In genomic region chr1:171983584-171983983, GRCh38 we compare ENCODE assay signal across 8 cellular contexts.
DNase-seq lines count a peak whose midpoint lies in the region; ATAC-seq and TF ChIP-seq lines count a peak whose summit lies in the region.
"Had no signal": no experiment of that assay in that cellular context is flagged by ENCODE, and none has a peak within 500 bp of the region (broad histone marks: within the 10 kb centered on the region; RNA-seq: fewer than 3 reads in every experiment).

No MANE protein-coding gene starts in this region.

- ATAC-seq in HG02840 (IDR thresholded peaks at IDR 0.05; ENCODE audit: low FRiP score, unreplicated experiment) (no peak), GM18498 (IDR thresholded peaks at IDR 0.05; ENCODE audit: unreplicated experiment) (no peak)

- TF ChIP-seq CTCF in LNCaP clone FGC (IDR thresholded peaks at IDR 0.05; ENCODE audit: control insufficient read depth, extremely low read depth, insufficient read depth), result peak; percentile 49
- TF ChIP-seq CTCF in neural crest cell (conservative IDR thresholded peaks at IDR 0.05), result peak; percentile 49
- TF ChIP-seq CTCF in ovary (IDR thresholded peaks at IDR 0.05), result no peak

- H3K9me3 ChIP-seq in ovary, result no peaks in the 10 kb centered on the region

- H3K27ac ChIP-seq in ovary, result no peak overlapping the region

- WGBS in ovary, 3 donors, result 12 to 18% (median 15%) methylated on average over 1 of the region's 1 CpG

- intact Hi-C loops in ovary (cut with DNase I), result loop anchor here (5.0 to 10.0 kb wide), 5 partner anchors 176 to 341 kb away; no protein-coding TSS in a partner anchor

- DNase-seq in Daoy (ENCODE audit: low read depth) (peak; percentile 7), LNCaP clone FGC (ENCODE audit: low read depth) (no peak), cerebellar cortex (ENCODE audit: low spot score) (peak; percentile 59), neural crest cell (ENCODE audit: low read depth, low spot score) (no peak), ovary (no peak)

- H3K4me3 ChIP-seq in LNCaP clone FGC (ENCODE audit: low read depth, low read length) (no peak overlapping the region), ovary (no peak overlapping the region)
- H3K4me3 ChIP-seq: lung had no signal

- H3K4me1 Mint-ChIP-seq in neural crest cell, result no peaks in the 10 kb centered on the region

- no peaks in the 10 kb centered on the region for H3K4me1 ChIP-seq in ovary (ENCODE audit: insufficient read depth)

- TF ChIP-seq EP300 in ovary (IDR thresholded peaks at IDR 0.05), result no peak

- no peak overlapping the region for H3K27ac Mint-ChIP-seq in neural crest cell (ENCODE audit: unreplicated experiment)

- no peaks in the 10 kb centered on the region for H3K27me3 Mint-ChIP-seq in neural crest cell (ENCODE audit: low read depth)

- H3K27me3 ChIP-seq in ovary, result peaks cover 2% of the 10 kb centered on the region

- no peak for TF ChIP-seq POLR2A in ovary (IDR thresholded peaks at IDR 0.05)

- H3K36me3 Mint-ChIP-seq in neural crest cell (ENCODE audit: low read depth), result no peaks in the 10 kb centered on the region

- H3K36me3 ChIP-seq in ovary, result no peaks in the 10 kb centered on the region

- H3K4me3 Mint-ChIP-seq in neural crest cell, result no peak overlapping the region

- no peaks in the 10 kb centered on the region for H3K9me3 Mint-ChIP-seq in neural crest cell

Comparison
In these comparisons a context has a peak if more than half of its experiments do, and no peak if none do; other contexts are left out.
1. DNase-seq: peak in Daoy (single experiment) and cerebellar cortex (single experiment); none in LNCaP clone FGC (single experiment), neural crest cell (single experiment) and ovary (0 of 5).
2. CTCF ChIP-seq: peak in LNCaP clone FGC (single experiment) and neural crest cell (single experiment); none in ovary (0 of 3).